In the genomic region with DNA sequence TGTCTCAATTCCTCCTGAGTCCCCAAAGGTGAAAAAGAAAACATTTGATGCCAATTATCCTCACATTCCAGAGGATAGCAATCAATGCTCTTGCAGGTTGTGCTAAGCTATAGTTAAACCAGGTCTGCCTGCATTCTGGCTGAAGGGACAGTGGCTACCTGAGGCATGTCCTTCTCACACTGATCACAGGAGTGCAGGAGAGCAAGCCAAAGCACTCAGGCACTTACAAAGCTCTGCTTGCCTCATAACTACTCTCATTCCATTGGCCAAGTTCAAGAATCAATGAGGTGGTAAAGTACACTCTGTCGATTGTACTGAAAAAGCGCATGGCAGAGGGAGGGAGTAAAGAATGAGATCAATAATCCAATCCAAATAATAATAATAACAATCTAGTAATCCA, we compare ENCODE assay signal across 18 cellular contexts.
DNase-seq lines count a peak whose midpoint lies in the region; ATAC-seq and TF ChIP-seq lines count a peak whose summit lies in the region.
"Had no signal": no experiment of that assay in that cellular context is flagged by ENCODE, and none has a peak within 500 bp of the region (broad histone marks: within the 10 kb centered on the region; RNA-seq: fewer than 3 reads in every experiment).

No MANE protein-coding gene starts in this region.

- no peaks in the 10 kb centered on the region for H3K9me3 Mint-ChIP-seq in endodermal cell
- no peaks in the 10 kb centered on the region for H3K9me3 Mint-ChIP-seq in activated naive CD8-positive, alpha-beta T cell treated with anti-CD3 and anti-CD28 coated beads, Interleukin-2, amount 50 U/mL, for 24 hours

- no peak overlapping the region for H3K23ac ChIP-seq in mesendoderm (ENCODE audit: low read length)

- no peaks in the 10 kb centered on the region for H3K79me2 ChIP-seq in mesendoderm (ENCODE audit: control insufficient read depth, insufficient read depth, low read length)

- H3K27ac ChIP-seq in endodermal cell (ENCODE audit: low read depth, low read length) = no peak overlapping the region
- H3K27ac ChIP-seq in mesendoderm (ENCODE audit: low read depth, low read length) = no peak overlapping the region
- H3K27ac ChIP-seq in psoas muscle = peak overlapping the region; percentile 18

- H3K9ac ChIP-seq in endodermal cell (ENCODE audit: extremely low read depth, low read length, poor library complexity, severe bottlenecking) = no peak overlapping the region
- H3K9ac ChIP-seq in mesendoderm (ENCODE audit: low read length) = no peak overlapping the region

- no peak for ATAC-seq in psoas muscle
- ATAC-seq in activated naive CD8-positive, alpha-beta T cell treated with anti-CD3 and anti-CD28 coated beads, Interleukin-2, amount 50 U/mL, for 24 hours = no peak
- ATAC-seq: GM12878 had no signal

- H2BK5ac ChIP-seq in mesendoderm (ENCODE audit: low read length) = no peak overlapping the region

- intact Hi-C loops in psoas muscle (cut with DNase I) = no loop called here

- H3K4me1 ChIP-seq in endodermal cell (ENCODE audit: control insufficient read depth, insufficient read depth, low read length) = peaks cover 7% of the 10 kb centered on the region
- H3K4me1 ChIP-seq in mesendoderm (ENCODE audit: control insufficient read depth, low read depth, low read length) = no peaks in the 10 kb centered on the region
- peaks cover 10% of the 10 kb centered on the region for H3K4me1 ChIP-seq in psoas muscle
- H3K4me1 ChIP-seq: BE2C, HAP-1 had no signal

- H3K4me2 ChIP-seq in mesendoderm (ENCODE audit: low read length) = no peak overlapping the region

- no peak overlapping the region for H3K4ac ChIP-seq in mesendoderm (ENCODE audit: low read depth, low read length)

- no peaks in the 10 kb centered on the region for H3K9me3 ChIP-seq in endodermal cell (ENCODE audit: control insufficient read depth, low read length)
- no peaks in the 10 kb centered on the region for H3K9me3 ChIP-seq in psoas muscle
- H3K9me3 ChIP-seq: BE2C, HAP-1 had no signal

- no peak overlapping the region for H3K18ac ChIP-seq in mesendoderm (ENCODE audit: low read length)

- no peak for TF ChIP-seq CTCF in endodermal cell (conservative IDR thresholded peaks at IDR 0.05)
- TF ChIP-seq CTCF in psoas muscle (IDR thresholded peaks at IDR 0.05) = no peak

- H2BK120ac ChIP-seq in mesendoderm (ENCODE audit: low read depth, low read length) = no peak overlapping the region

- DNase-seq in endodermal cell (peak; percentile 47), mesendoderm (peak; percentile 19), psoas muscle (no peak), GM19240 (ENCODE audit: insufficient read length, low spot score) (no peak), NCI-H1048 (lab: John Stamatoyannopoulos, UW) (no peak)
- no peak for DNase-seq in activated naive CD8-positive, alpha-beta T cell treated with anti-CD3 and anti-CD28 coated beads, Interleukin-2, amount 50 U/mL, for 24 hours
- DNase-seq: ACHN; BE2C; C1 segment of cervical spinal cord; CD4-positive, CD25-positive, alpha-beta regulatory T cell; CD8-positive, alpha-beta memory T cell; COR-L47; DMS 273 treated with DMSO at 0.1 percent for 48 hours; DMS53; DND-41; EL had no signal

- no peak overlapping the region for H3K56ac ChIP-seq in mesendoderm (ENCODE audit: low read length)

- H2BK15ac ChIP-seq in mesendoderm (replicated peaks; ENCODE audit: low read depth) = no peak overlapping the region

- no peak overlapping the region for H3K4me3 ChIP-seq in endodermal cell (ENCODE audit: low read length)
- H3K4me3 ChIP-seq in mesendoderm (ENCODE audit: low read length) = no peak overlapping the region
- no peak overlapping the region for H3K4me3 ChIP-seq in psoas muscle
- H3K4me3 ChIP-seq: GM12878, HAP-1 had no signal

- H3K4me3 Mint-ChIP-seq in endodermal cell = no peak overlapping the region
- H3K4me3 Mint-ChIP-seq in activated naive CD8-positive, alpha-beta T cell treated with anti-CD3 and anti-CD28 coated beads, Interleukin-2, amount 50 U/mL, for 24 hours = no peak overlapping the region
- H3K4me3 Mint-ChIP-seq: CD4-positive, CD25-positive, alpha-beta regulatory T cell; CD8-positive, alpha-beta memory T cell had no signal

- no peak overlapping the region for H2AK5ac ChIP-seq in mesendoderm (ENCODE audit: low read length)

- no peaks in the 10 kb centered on the region for H3K36me3 Mint-ChIP-seq in endodermal cell (ENCODE audit: low read depth)
- H3K36me3 Mint-ChIP-seq in activated naive CD8-positive, alpha-beta T cell treated with anti-CD3 and anti-CD28 coated beads, Interleukin-2, amount 50 U/mL, for 24 hours (ENCODE audit: low read depth) = no peaks in the 10 kb centered on the region
- H3K36me3 Mint-ChIP-seq: CD4-positive, CD25-positive, alpha-beta regulatory T cell; CD8-positive, alpha-beta memory T cell had no signal

- H3K4me1 Mint-ChIP-seq in endodermal cell = peaks cover 10% of the 10 kb centered on the region
- H3K4me1 Mint-ChIP-seq in activated naive CD8-positive, alpha-beta T cell treated with anti-CD3 and anti-CD28 coated beads, Interleukin-2, amount 50 U/mL, for 24 hours = no peaks in the 10 kb centered on the region
- H3K4me1 Mint-ChIP-seq: CD4-positive, CD25-positive, alpha-beta regulatory T cell; CD8-positive, alpha-beta memory T cell had no signal

- no peak overlapping the region for H3K27ac Mint-ChIP-seq in endodermal cell
- H3K27ac Mint-ChIP-seq in activated naive CD8-positive, alpha-beta T cell treated with anti-CD3 and anti-CD28 coated beads, Interleukin-2, amount 50 U/mL, for 24 hours = no peak overlapping the region
- H3K27ac Mint-ChIP-seq: CD4-positive, CD25-positive, alpha-beta regulatory T cell; CD8-positive, alpha-beta memory T cell had no signal

- no peak overlapping the region for H4K5ac ChIP-seq in mesendoderm (ENCODE audit: low read length)

- no peaks in the 10 kb centered on the region for H3K79me1 ChIP-seq in mesendoderm (ENCODE audit: low read length)

- H4K8ac ChIP-seq in mesendoderm (ENCODE audit: low read depth, low read length) = no peak overlapping the region

- H3K27me3 Mint-ChIP-seq in endodermal cell (ENCODE audit: insufficient read depth) = no peaks in the 10 kb centered on the region
- H3K27me3 Mint-ChIP-seq in activated naive CD8-positive, alpha-beta T cell treated with anti-CD3 and anti-CD28 coated beads, Interleukin-2, amount 50 U/mL, for 24 hours = no peaks in the 10 kb centered on the region
- H3K27me3 Mint-ChIP-seq: CD4-positive, CD25-positive, alpha-beta regulatory T cell; CD8-positive, alpha-beta memory T cell had no signal

- H3K36me3 ChIP-seq in endodermal cell (ENCODE audit: control insufficient read depth, insufficient read depth, low read length) (no peaks in the 10 kb centered on the region), mesendoderm (ENCODE audit: control insufficient read depth, insufficient read depth, low read length) (no peaks in the 10 kb centered on the region), psoas muscle (ENCODE audit: insufficient read depth in 1 of 2, low read depth in 1 of 2) (no peaks in the 10 kb centered on the region)
- H3K36me3 ChIP-seq: BE2C, HAP-1 had no signal

- WGBS in endodermal cell (ENCODE audit: insufficient coverage in 1 of 2, insufficient read length in 1 of 2), 2 experiments = 93% methylated on average over 2 of the region's 2 CpGs; no CpG with 5 or more reads in 1 of the 2 experiments
- WGBS in mesendoderm (ENCODE audit: extremely low coverage, insufficient coverage, low lambda C conversion rate) = no CpG with 5 or more reads among the region's 2 CpGs
- WGBS in psoas muscle, 3 donors = 69 to 89% (median 78%) methylated on average over 2 of the region's 2 CpGs

- H3K27me3 ChIP-seq in endodermal cell (ENCODE audit: control insufficient read depth, insufficient read depth, low read length, poor library complexity, severe bottlenecking) (no peaks in the 10 kb centered on the region), mesendoderm (ENCODE audit: insufficient read depth, low read length, poor library complexity) (no peaks in the 10 kb centered on the region), psoas muscle (ENCODE audit: insufficient read depth in 3 of 3, low read length in 2 of 3) (no peaks in the 10 kb centered on the region)
- H3K27me3 ChIP-seq: BE2C had no signal

Comparison
In these comparisons a context has a peak if more than half of its experiments do, and no peak if none do; other contexts are left out.
1. DNase-seq: peak in endodermal cell (single experiment) and mesendoderm (single experiment); none in psoas muscle (0 of 2), activated naive CD8-positive, alpha-beta T cell treated with anti-CD3 and anti-CD28 coated beads, Interleukin-2, amount 50 U/mL, for 24 hours (single experiment), GM19240 (single experiment) and NCI-H1048 (single experiment).